26 cellular contexts compared by ENCODE assay signal in the genomic region with DNA sequence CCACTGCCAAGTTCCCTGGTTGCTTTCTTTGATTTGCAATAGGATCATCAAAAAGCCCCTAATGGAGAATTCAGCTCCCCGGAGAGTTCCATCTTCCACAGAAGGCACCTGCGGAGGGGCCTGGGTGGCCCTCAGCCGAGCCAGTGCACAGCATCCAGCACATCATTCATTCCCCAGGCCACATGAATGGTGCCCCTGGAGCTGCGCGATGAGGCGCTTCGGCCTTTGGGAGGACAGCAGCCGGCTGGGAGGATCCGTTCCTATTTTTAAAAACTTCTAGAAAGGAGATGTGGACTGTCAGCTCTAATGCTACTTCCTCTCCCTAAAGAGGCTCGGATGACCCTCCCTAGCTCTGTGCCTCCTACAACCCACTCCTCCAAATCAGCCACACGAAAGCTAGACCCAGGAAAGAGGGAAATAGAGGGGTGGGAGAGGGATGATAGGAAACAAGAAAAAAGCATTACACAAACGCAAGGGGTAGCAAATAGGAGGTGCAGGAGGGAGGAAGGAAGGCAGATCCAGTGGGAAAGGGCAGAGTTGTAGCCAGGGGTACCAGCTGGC. TPM values are rescaled to one million over a fixed set of nuclear protein-coding genes. Genes with fewer than 3 reads are reported as not detected.
DNase-seq lines count a peak whose midpoint lies in the region; ATAC-seq and TF ChIP-seq lines count a peak whose summit lies in the region.
"Had no signal": no experiment of that assay in that cellular context is flagged by ENCODE, and none has a peak within 500 bp of the region (broad histone marks: within the 10 kb centered on the region; RNA-seq: fewer than 3 reads in every experiment).

No MANE protein-coding gene starts in this region.

- no peak overlapping the region for H3K27ac Mint-ChIP-seq in endothelial cell (ENCODE audit: unreplicated experiment)
- H3K27ac Mint-ChIP-seq: activated naive CD8-positive, alpha-beta T cell treated with anti-CD3 and anti-CD28 coated beads, Interleukin-2, amount 10 ng/mL, durations not matched to agents 7 days and 5 days; progenitor cell of endocrine pancreas had no signal

- H3K4me3 ChIP-seq in BLaER1 (no peak overlapping the region), HEK293 (ENCODE audit: low read depth, low read length) (no peak overlapping the region)
- H3K4me3 ChIP-seq: HAP-1, tibial nerve had no signal

- H3K27ac ChIP-seq in BLaER1 (peak overlapping the region; percentile 51; the same call in 1 of the 2 replicates), HEK293 (ENCODE audit: extremely low read depth, low read depth, low read length) (no peak overlapping the region)

- CTCF ChIA-PET in HEK293 (lab: Yijun Ruan, JAX), result no interaction called here

- no peaks in the 10 kb centered on the region for H3K27me3 ChIP-seq in BLaER1
- H3K27me3 ChIP-seq: tibial nerve had no signal

- peak overlapping the region; percentile 44 for H3K4me2 ChIP-seq in BLaER1

- no peaks in the 10 kb centered on the region for H4K20me1 ChIP-seq in BLaER1

- ATAC-seq in sciatic nerve, result peak; percentile 14
- ATAC-seq in GM18511 (IDR thresholded peaks at IDR 0.05; ENCODE audit: unreplicated experiment), result no peak
- ATAC-seq: stimulated activated naive CD8-positive, alpha-beta T cell treated with anti-CD3 and anti-CD28 coated beads, Interleukin-15, Interleukin-2, amounts not matched to agents 100 U/mL and 50 U/mL, for 24 hours; T-cell had no signal

- H3K9me3 Mint-ChIP-seq in endothelial cell (ENCODE audit: unreplicated experiment), result no peaks in the 10 kb centered on the region
- H3K9me3 Mint-ChIP-seq: activated naive CD8-positive, alpha-beta T cell treated with anti-CD3 and anti-CD28 coated beads, Interleukin-2, amount 10 ng/mL, durations not matched to agents 7 days and 5 days; T-cell had no signal

- 0 out of 2 replicates have a peak overlapping the region, but pooled peaks have one; percentile 29 for H3K9ac ChIP-seq in BLaER1

- H3K4me1 Mint-ChIP-seq in endothelial cell (ENCODE audit: unreplicated experiment), result peaks cover 29% of the 10 kb centered on the region

- H3K27me3 Mint-ChIP-seq in endothelial cell (ENCODE audit: unreplicated experiment), result no peaks in the 10 kb centered on the region
- H3K27me3 Mint-ChIP-seq: activated naive CD8-positive, alpha-beta T cell treated with anti-CD3 and anti-CD28 coated beads, Interleukin-2, amount 10 ng/mL, durations not matched to agents 7 days and 5 days; progenitor cell of endocrine pancreas; T-cell had no signal

- H3K36me3 ChIP-seq in BLaER1, result peaks cover 29% of the 10 kb centered on the region
- peaks cover 3 to 9% of the 10 kb centered on the region in 2 experiments; a peak in 2 of 3 replicates for H3K36me3 ChIP-seq in HEK293 (ENCODE audit: control insufficient read depth in 2 of 2, insufficient read depth in 1 of 2, low read length in 2 of 2)
- H3K36me3 ChIP-seq: HAP-1 had no signal

- peaks cover 27% of the 10 kb centered on the region for H3K4me1 ChIP-seq in BLaER1
- H3K4me1 ChIP-seq in HEK293 (ENCODE audit: control insufficient read depth, insufficient read depth, low read length), result 0 out of 2 replicates have a peak, but pooled peaks cover under 1% of the 10 kb centered on the region
- H3K4me1 ChIP-seq: HAP-1 had no signal

- H3K36me3 Mint-ChIP-seq in endothelial cell (ENCODE audit: low read depth, unreplicated experiment), result peaks cover 22% of the 10 kb centered on the region

- POLR2A ChIA-PET in HEK293 (lab: Yijun Ruan, JAX), result no interaction called here

- peak overlapping the region; percentile 56 for H3K4me3 Mint-ChIP-seq in endothelial cell (ENCODE audit: unreplicated experiment)
- H3K4me3 Mint-ChIP-seq: activated naive CD8-positive, alpha-beta T cell treated with anti-CD3 and anti-CD28 coated beads, Interleukin-2, amount 10 ng/mL, durations not matched to agents 7 days and 5 days; T-cell had no signal

- H3K9me3 ChIP-seq in BLaER1 (no peaks in the 10 kb centered on the region), HEK293 (ENCODE audit: control insufficient read depth, insufficient read depth, low read depth, low read length) (no peaks in the 10 kb centered on the region)
- H3K9me3 ChIP-seq: HAP-1, tibial nerve had no signal

- TF ChIP-seq CTCF in HEK293 (tag by site-specific recombination; IDR thresholded peaks at IDR 0.05), result no peak
- TF ChIP-seq CTCF in endothelial cell (IDR thresholded peaks at IDR 0.05; ENCODE audit: unreplicated experiment), result no peak

- DNase-seq in endothelial cell (ENCODE audit: low spot score), result no peak
- no peak for DNase-seq in sciatic nerve (ENCODE audit: low spot score)
- no peak for DNase-seq in COR-L47 (lab: John Stamatoyannopoulos, UW)
- no peak for DNase-seq in stimulated activated CD4-positive, alpha-beta T cell treated with anti-CD3 and anti-CD28 coated beads, Interleukin-4, amount 100 ng/mL, for 1 hour
- DNase-seq: ACHN; activated CD4-positive, alpha-beta T cell treated with anti-CD3 and anti-CD28 coated beads, Interleukin-2, amount 50 U/mL, for 4 hours; activated CD4-positive, CD25-positive, alpha-beta regulatory T cell; activated CD8-positive, alpha-beta memory T cell treated with anti-CD3 and anti-CD28 coated beads, Interleukin-2, amount 50 U/mL, for 48 hours; activated effector memory CD4-positive, alpha-beta T cell treated with Interleukin-2 at 50 U/mL for 16 hours; activated naive CD8-positive, alpha-beta T cell treated with anti-CD3 and anti-CD28 coated beads, Interleukin-2, amount 10 ng/mL, durations not matched to agents 7 days and 5 days; Calu3; DND-41; erythroblast; kidney; NCI-H1105; NCI-H345; NCI-H748 treated with DMSO at 0.1 percent for 48 hours; stimulated activated CD4-positive, alpha-beta T cell treated with anti-CD3 and anti-CD28 coated beads, Interleukin-15, amount 100 ng/mL, for 24 hours; stimulated activated naive CD8-positive, alpha-beta T cell treated with anti-CD3 and anti-CD28 coated beads, Interleukin-15, Interleukin-2, amounts not matched to agents 100 U/mL and 50 U/mL, for 24 hours; T-cell had no signal

- intact Hi-C loops in sciatic nerve (cut with DNase I), result no loop called here

TF ChIP-seq in HEK293, 187 proteins besides CTCF, POLR2A, EP300 and RAD21:
- peak; percentile 42; the same call in 1 of the 2 replicates for TF ChIP-seq ZNF585B (tag by site-specific recombination; IDR thresholded peaks at IDR 0.05)
- TF ChIP-seq GLI2 (tag by site-specific recombination; IDR thresholded peaks at IDR 0.05; ENCODE audit: borderline replicate concordance, low read depth), result no peak

RNA-seq across cellular contexts. Expression of gene EHD4, which starts 20.3 kb away (rescaled TPM):
- total RNA-seq in endothelial cell (ENCODE audit: unreplicated experiment), result 64.9 TPM
- total RNA-seq in sciatic nerve, result 27.3 TPM

RNA-seq across cellular contexts. Expression of gene SPTBN5, which starts 58.2 kb away (rescaled TPM):
- total RNA-seq in endothelial cell (ENCODE audit: unreplicated experiment), result 9.4 TPM
- total RNA-seq in sciatic nerve, result 35.0 TPM
